ENCODE assay signal across 19 cellular contexts in the genomic region with DNA sequence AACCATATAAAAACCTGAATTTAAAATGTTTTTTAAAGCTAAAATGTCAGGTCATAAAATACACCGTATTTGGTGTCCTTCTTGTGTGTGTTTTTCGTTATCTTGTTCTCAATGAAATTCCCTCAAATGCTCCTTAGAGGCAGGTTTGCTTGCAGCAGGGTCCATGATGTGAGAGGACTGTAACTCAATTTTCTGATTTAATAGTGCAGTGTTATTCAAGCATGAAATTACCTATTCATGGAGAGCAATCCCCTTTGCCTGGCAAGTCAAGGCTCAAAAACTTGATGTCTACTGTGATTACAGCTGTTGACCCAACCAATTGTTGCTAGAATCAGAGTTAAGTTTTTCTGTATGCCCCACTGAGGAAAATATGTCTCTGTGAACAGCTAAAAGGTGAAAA.
"Had no signal": no experiment of that assay in that cellular context is flagged by ENCODE, and none has a peak within 500 bp of the region (broad histone marks: within the 10 kb centered on the region; RNA-seq: fewer than 3 reads in every experiment).

No MANE protein-coding gene starts in this region.

- H3K27me3 ChIP-seq: esophagus muscularis mucosa, right lobe of liver, thyroid gland, upper lobe of right lung had no signal

- H3K4me3 ChIP-seq: coronary artery, esophagus muscularis mucosa, right lobe of liver, skin epidermis, thyroid gland, upper lobe of right lung had no signal

- H3K9me3 ChIP-seq: right lobe of liver, thyroid gland, upper lobe of right lung had no signal

- ATAC-seq: right lobe of liver, upper lobe of right lung had no signal

- H3K27ac ChIP-seq: coronary artery, esophagus muscularis mucosa, right lobe of liver, skin epidermis, thyroid gland, upper lobe of right lung had no signal

- H3K4me1 ChIP-seq: esophagus muscularis mucosa, right lobe of liver, thyroid gland, upper lobe of right lung had no signal

- DNase-seq: activated B cell treated with CpG ODN at 0.5 μM for 24 hours; activated CD4-positive, alpha-beta memory T cell treated with anti-CD3 and anti-CD28 coated beads for 36 hours; activated CD4-positive, alpha-beta T cell treated with anti-CD3 and anti-CD28 coated beads for 4 hours; activated effector memory CD4-positive, alpha-beta T cell treated with Interleukin-2 at 50 U/mL for 16 hours; activated naive CD4-positive, alpha-beta T cell treated with anti-CD3 and anti-CD28 coated beads, Interleukin-2, amount 10 ng/mL, durations not matched to agents 7 days and 5 days; activated T-cell treated with anti-CD3 and anti-CD28 coated beads, Interleukin-2, amount 50 U/mL, for 48 hours; cerebellar nuclear complex; head of caudate nucleus; hypothalamus; nephron progenitor cell; nucleus accumbens; right lobe of liver; stimulated activated CD4-positive, alpha-beta T cell treated with anti-CD3 and anti-CD28 coated beads, Interleukin-1b, Interleukin-23, amount 100 ng/mL, for 48 hours; substantia nigra; thyroid gland; upper lobe of right lung had no signal

- H3K36me3 ChIP-seq: esophagus muscularis mucosa, right lobe of liver, thyroid gland, upper lobe of right lung had no signal
